In genomic region chr7:157358041-157358752, GRCh38 we compare ENCODE assay signal across 11 cellular contexts. TPM values are rescaled to one million over a fixed set of nuclear protein-coding genes. Genes with fewer than 3 reads are reported as not detected.
A peak's percentile ranks its signal among the peaks of the same experiment; 100 is the strongest.
DNase-seq lines count a peak whose midpoint lies in the region; TF ChIP-seq lines count a peak whose summit lies in the region.
"Had no signal": no experiment of that assay in that cellular context is flagged by ENCODE, and none has a peak within 500 bp of the region (broad histone marks: within the 10 kb centered on the region; RNA-seq: fewer than 3 reads in every experiment).

No MANE protein-coding gene starts in this region.

- no peak for TF ChIP-seq POLR2A in esophagus muscularis mucosa (IDR thresholded peaks at IDR 0.05; ENCODE audit: low read depth)

- no peak overlapping the region for H3K27ac ChIP-seq in CD4-positive, alpha-beta memory T cell (ENCODE audit: low read depth, low read length)
- H3K27ac ChIP-seq in mesendoderm (ENCODE audit: low read depth, low read length) (no peak overlapping the region), esophagus muscularis mucosa (replicated peaks in 1 of 4) (peak overlapping the region in 1 of 4 donors; percentile 41)

- H3K18ac ChIP-seq in mesendoderm (ENCODE audit: low read length), result no peak overlapping the region

- no peak overlapping the region for H2BK15ac ChIP-seq in mesendoderm (replicated peaks; ENCODE audit: low read depth)

- H3K4me3 ChIP-seq in CD4-positive, alpha-beta memory T cell (ENCODE audit: low read length in 2 of 2), result no peak overlapping the region
- H3K4me3 ChIP-seq in mesendoderm (ENCODE audit: low read length) (no peak overlapping the region), esophagus muscularis mucosa (no peak overlapping the region)

- H2BK5ac ChIP-seq in mesendoderm (ENCODE audit: low read length), result no peak overlapping the region

- H2BK120ac ChIP-seq in mesendoderm (ENCODE audit: low read depth, low read length), result no peak overlapping the region

- no peak overlapping the region for H4K5ac ChIP-seq in mesendoderm (ENCODE audit: low read length)

- peaks cover 41 to 72% (median 57%) of the 10 kb centered on the region in 4 donors for H3K4me1 Mint-ChIP-seq in CD4-positive, alpha-beta memory T cell
- H3K4me1 Mint-ChIP-seq in brain, result peaks cover 65% of the 10 kb centered on the region

- no CpG with 5 or more reads among the region's 13 CpGs for WGBS in mesendoderm (ENCODE audit: extremely low coverage, insufficient coverage, low lambda C conversion rate)
- WGBS in esophagus muscularis mucosa, result 87% methylated on average over 13 of the region's 13 CpGs

- CTCF ChIA-PET in CD4-positive, alpha-beta memory T cell (lab: Charles Lee; ENCODE audit: partially characterized antibody), result no interaction called here
- CTCF ChIA-PET in HEK293T (lab: Yijun Ruan, JAX), result interaction anchor here (0.6 to 1.6 kb wide), 3 partner anchors 9 to 123 kb away, joined by 3 to 6 read pairs (median 3); no protein-coding TSS in a partner anchor

- H3K4me3 Mint-ChIP-seq in CD4-positive, alpha-beta memory T cell, result peak overlapping the region in 3 of 8 donors; percentile 22 to 64 (median 40)
- peak overlapping the region in 1 of 5 experiments; percentile 43 for H3K4me3 Mint-ChIP-seq in brain

- no peaks in the 10 kb centered on the region for H3K27me3 ChIP-seq in CD4-positive, alpha-beta memory T cell (ENCODE audit: insufficient read depth, low read length)
- H3K27me3 ChIP-seq in mesendoderm (ENCODE audit: insufficient read depth, low read length, poor library complexity) (no peaks in the 10 kb centered on the region), esophagus muscularis mucosa (no peaks in the 10 kb centered on the region)

- H4K8ac ChIP-seq in mesendoderm (ENCODE audit: low read depth, low read length), result no peak overlapping the region

- POLR2A ChIA-PET in CD4-positive, alpha-beta memory T cell (lab: Charles Lee; ENCODE audit: partially characterized antibody), result interaction anchor here (1.0 kb wide), 1 partner anchor 20 kb away, joined by 3 read pairs; no protein-coding TSS in a partner anchor
- POLR2A ChIA-PET in HEK293T (lab: Yijun Ruan, JAX), result interaction anchor here (1.4 kb wide), 1 partner anchor 10 kb away, joined by 3 read pairs; no protein-coding TSS in a partner anchor

- peaks cover 54% of the 10 kb centered on the region for H3K4me1 ChIP-seq in CD4-positive, alpha-beta memory T cell (ENCODE audit: insufficient read depth, low read length)
- H3K4me1 ChIP-seq in mesendoderm (ENCODE audit: control insufficient read depth, low read depth, low read length), result peaks cover 2% of the 10 kb centered on the region
- H3K4me1 ChIP-seq in esophagus muscularis mucosa, result peaks cover 63 to 87% (median 82%) of the 10 kb centered on the region in 4 donors

- no peaks in the 10 kb centered on the region for H3K9me3 ChIP-seq in CD4-positive, alpha-beta memory T cell (ENCODE audit: control insufficient read depth in 1 of 2, low read length in 2 of 2)
- H3K9me3 ChIP-seq in esophagus muscularis mucosa, result no peaks in the 10 kb centered on the region

- no peak for DNase-seq in CD4-positive, alpha-beta memory T cell
- no peak for DNase-seq in HEK293T (ENCODE audit: extremely low spot score)
- no peak for DNase-seq in mesendoderm
- no peak for DNase-seq in GOT3 (lab: John Stamatoyannopoulos, UW)
- DNase-seq in esophagus muscularis mucosa (ENCODE audit: extremely low spot score), result no peak
- DNase-seq in MV-4-11 (lab: John Stamatoyannopoulos, UW), result no peak
- DNase-seq in iPS-NIHi7 (ENCODE audit: extremely low spot score), result no peak
- DNase-seq: activated T-cell treated with anti-CD3 and anti-CD28 coated beads for 4 hours, caudate nucleus, NCI-H1694 treated with DMSO at 0.1 percent for 48 hours had no signal

- no peak for TF ChIP-seq EP300 in esophagus muscularis mucosa (IDR thresholded peaks at IDR 0.05)

- peaks cover 32 to 66% of the 10 kb centered on the region in 2 donors for H3K36me3 Mint-ChIP-seq in CD4-positive, alpha-beta memory T cell
- H3K36me3 Mint-ChIP-seq in brain, result peaks cover 65% of the 10 kb centered on the region

- no peak overlapping the region for H3K56ac ChIP-seq in mesendoderm (ENCODE audit: low read length)

- intact Hi-C loops in CD4-positive, alpha-beta memory T cell (cut with micrococcal nuclease), result no loop called here
- intact Hi-C loops in esophagus muscularis mucosa (cut with DNase I), result no loop called here

- TF ChIP-seq CTCF in brain (conservative IDR thresholded peaks at IDR 0.05) (no peak), esophagus muscularis mucosa (IDR thresholded peaks at IDR 0.05) (no peak)

- no peak overlapping the region for H2AK5ac ChIP-seq in mesendoderm (ENCODE audit: low read length)

- peaks cover 84% of the 10 kb centered on the region for H3K79me2 ChIP-seq in mesendoderm (ENCODE audit: control insufficient read depth, insufficient read depth, low read length)

- peak overlapping the region in 5 of 7 donors; percentile 24 to 83 (median 71) for H3K27ac Mint-ChIP-seq in CD4-positive, alpha-beta memory T cell
- H3K27ac Mint-ChIP-seq in brain, result peak overlapping the region in 4 of 5 experiments; percentile 31 to 86 (median 57)

- no peak overlapping the region for H3K4me2 ChIP-seq in mesendoderm (ENCODE audit: low read length)

- H3K79me1 ChIP-seq in mesendoderm (ENCODE audit: low read length), result peaks cover 19% of the 10 kb centered on the region

- H3K23ac ChIP-seq in mesendoderm (ENCODE audit: low read length), result peak overlapping the region; percentile 35

- peaks cover 48% of the 10 kb centered on the region for H3K36me3 ChIP-seq in CD4-positive, alpha-beta memory T cell (ENCODE audit: insufficient read depth, low read length)
- H3K36me3 ChIP-seq in mesendoderm (ENCODE audit: control insufficient read depth, insufficient read depth, low read length) (peaks cover 7% of the 10 kb centered on the region), esophagus muscularis mucosa (peaks cover 6 to 42% (median 39%) of the 10 kb centered on the region in 4 donors)

- H3K4ac ChIP-seq in mesendoderm (ENCODE audit: low read depth, low read length), result no peak overlapping the region

- no peaks in the 10 kb centered on the region for H3K9me3 Mint-ChIP-seq in CD4-positive, alpha-beta memory T cell
- H3K9me3 Mint-ChIP-seq in brain, result peaks cover 0 to 3% (median 0%) of the 10 kb centered on the region in 5 experiments

- no peaks in the 10 kb centered on the region for H3K27me3 Mint-ChIP-seq in CD4-positive, alpha-beta memory T cell
- H3K27me3 Mint-ChIP-seq in brain, result no peaks in the 10 kb centered on the region

- H3K9ac ChIP-seq in mesendoderm (ENCODE audit: low read length), result no peak overlapping the region

TF ChIP-seq in HEK293T, 16 proteins besides CTCF, POLR2A, EP300 and RAD21:
- TF ChIP-seq CTBP1 (IDR thresholded peaks at IDR 0.05; ENCODE audit: borderline replicate concordance) (peak; percentile 86), SP1 (IDR thresholded peaks at IDR 0.05) (no peak), ZNF384 (IDR thresholded peaks at IDR 0.05) (no peak), ELF4 (IDR thresholded peaks at IDR 0.05) (no peak), TARDBP (IDR thresholded peaks at IDR 0.05) (no peak), BHLHE40 (IDR thresholded peaks at IDR 0.05; ENCODE audit: borderline replicate concordance) (no peak), FOXA1 (IDR thresholded peaks at IDR 0.05) (no peak), LEF1 (IDR thresholded peaks at IDR 0.05; ENCODE audit: borderline replicate concordance) (no peak; the same call in 1 of the 2 replicates), ARNT (IDR thresholded peaks at IDR 0.05) (peak; percentile 63; the same call in 1 of the 2 replicates), FOXK2 (IDR thresholded peaks at IDR 0.05) (no peak)
TF ChIP-seq in HEK293T: peak in this region for 2.

RNA-seq across cellular contexts. Expression of gene DNAJB6, which starts 21.4 kb away (rescaled TPM):
- total RNA-seq in CD4-positive, alpha-beta memory T cell, result 10 to 100 TPM; 85.6 to 90.1 TPM
- polyA plus RNA-seq in CD4-positive, alpha-beta memory T cell, result 100 to 1,000 TPM; 116 to 169 TPM
- polyA plus RNA-seq in brain (ENCODE audit: insufficient read depth, low read depth, low replicate concordance), result 191 TPM
- polyA plus RNA-seq in mesendoderm (2013, experiment 1 of 2), result 222 TPM
- polyA plus RNA-seq in mesendoderm (2013, experiment 2 of 2), result 221 TPM
- total RNA-seq in esophagus muscularis mucosa, result 100 to 1,000 TPM; 103 to 151 (median 139) TPM
